ENCODE assay signal across 12 cellular contexts in the genomic region with DNA sequence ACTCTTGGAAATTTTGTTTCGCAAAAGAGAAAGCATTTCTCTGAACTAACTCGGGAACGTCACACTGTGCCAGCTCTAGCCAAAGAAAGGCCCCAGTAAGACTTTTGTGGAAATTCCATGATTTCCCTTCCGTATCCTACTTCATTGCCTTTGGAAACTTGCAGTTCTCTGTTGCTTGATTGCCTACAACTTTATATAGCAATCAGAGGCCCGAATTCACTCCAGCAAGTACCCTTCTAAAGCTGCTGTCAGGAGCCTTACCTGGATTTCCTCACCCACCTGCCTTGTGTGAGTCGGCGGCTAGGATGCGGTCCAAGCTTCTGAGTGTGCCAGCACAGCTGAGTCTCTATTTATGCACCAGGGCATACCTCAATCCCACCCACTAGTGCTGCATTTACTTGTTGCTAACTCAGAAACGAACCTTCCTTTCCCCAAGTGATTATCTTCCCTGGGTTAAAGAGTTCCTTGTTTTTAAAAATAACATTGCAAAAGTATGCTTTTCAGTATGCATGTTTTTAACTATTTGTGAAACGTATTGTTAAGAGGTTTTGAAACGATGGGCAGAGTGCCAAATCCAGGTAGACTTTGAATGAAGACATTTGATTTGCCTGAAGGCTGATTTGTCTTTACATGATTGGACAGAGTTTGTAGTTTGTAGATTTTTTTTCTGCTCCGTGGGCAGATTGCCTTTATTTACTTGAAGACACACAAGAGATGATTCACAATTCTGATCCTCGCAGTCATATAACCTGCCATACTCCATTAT. TPM values are rescaled to one million over a fixed set of nuclear protein-coding genes. Genes with fewer than 3 reads are reported as not detected.
A peak's percentile ranks its signal among the peaks of the same experiment; 100 is the strongest.
DNase-seq lines count a peak whose midpoint lies in the region; ATAC-seq and TF ChIP-seq lines count a peak whose summit lies in the region.
"Had no signal": no experiment of that assay in that cellular context is flagged by ENCODE, and none has a peak within 500 bp of the region (broad histone marks: within the 10 kb centered on the region; RNA-seq: fewer than 3 reads in every experiment).

A gene (minus strand): TSS at position 326 of the 766 bp plus-strand sequence. CDS start 3,203 bp downstream, outside the sequence.

- no peaks in the 10 kb centered on the region for H3K9me3 Mint-ChIP-seq in CD14-positive monocyte
- H3K9me3 Mint-ChIP-seq: activated CD4-positive, alpha-beta memory T cell treated with anti-CD3 and anti-CD28 coated beads, Interleukin-2, amount 10 ng/mL, durations not matched to agents 7 days and 5 days had no signal

- ATAC-seq in mucosa of descending colon (peak; percentile 88), GM19463 (IDR thresholded peaks at IDR 0.05; ENCODE audit: unreplicated experiment) (no peak)

- no peak for TF ChIP-seq CTCF in breast epithelium (IDR thresholded peaks at IDR 0.05)
- peak; percentile 8 for TF ChIP-seq CTCF in mucosa of descending colon (IDR thresholded peaks at IDR 0.05)
- TF ChIP-seq CTCF in CD14-positive monocyte (IDR thresholded peaks at IDR 0.05): no peak

- H3K4me1 ChIP-seq in breast epithelium (no peaks in the 10 kb centered on the region), mucosa of descending colon (ENCODE audit: low read depth) (peaks cover 3% of the 10 kb centered on the region)
- H3K4me1 ChIP-seq: left ventricle myocardium inferior had no signal

- no peak within 1 kb of the TSS for H3K27ac Mint-ChIP-seq in CD14-positive monocyte
- H3K27ac Mint-ChIP-seq: activated CD4-positive, alpha-beta memory T cell treated with anti-CD3 and anti-CD28 coated beads, Interleukin-2, amount 10 ng/mL, durations not matched to agents 7 days and 5 days had no signal

- TF ChIP-seq POLR2A in breast epithelium (IDR thresholded peaks at IDR 0.05): no peak

- no peaks in the 10 kb centered on the region for H3K36me3 ChIP-seq in breast epithelium
- H3K36me3 ChIP-seq in mucosa of descending colon (ENCODE audit: low read depth): no peaks in the 10 kb centered on the region
- H3K36me3 ChIP-seq: left ventricle myocardium inferior had no signal

- DNase-seq in COLO668 (lab: John Stamatoyannopoulos, UW; ENCODE audit: unreplicated experiment) (peak; percentile 60), NCI-H2029 (lab: John Stamatoyannopoulos, UW) (peak; percentile 36), breast epithelium (ENCODE audit: low spot score in 2 of 2) (peak in 1 of 2 donors; percentile 44), mucosa of descending colon (peak; percentile 85 to 95 (median 92)), CD14-positive monocyte (ENCODE audit: low spot score) (no peak), H4 (ENCODE audit: low spot score) (no peak)
- DNase-seq in activated CD8-positive, alpha-beta memory T cell treated with anti-CD3 and anti-CD28 coated beads for 24 hours: no peak
- DNase-seq: activated CD4-positive, alpha-beta memory T cell treated with anti-CD3 and anti-CD28 coated beads, Interleukin-2, amount 10 ng/mL, durations not matched to agents 7 days and 5 days; activated naive CD4-positive, alpha-beta T cell treated with anti-CD3 and anti-CD28 coated beads, Interleukin-2, amount 50 U/mL, for 16 hours; left ventricle myocardium inferior; NCI-H526 had no signal

- intact Hi-C loops in breast epithelium (cut with DNase I; ENCODE audit: low total_unique reads) (no loop called here), mucosa of descending colon (cut with DNase I, micrococcal nuclease) (no loop called here), CD14-positive monocyte (cut with micrococcal nuclease) (loop anchor here (5.0 kb wide), 1 partner anchor 112 kb away; no protein-coding TSS in a partner anchor)

- no peaks in the 10 kb centered on the region for H3K27me3 Mint-ChIP-seq in CD14-positive monocyte (ENCODE audit: low read depth in 3 of 3)

- no peak within 1 kb of the TSS for H3K4me3 Mint-ChIP-seq in CD14-positive monocyte
- H3K4me3 Mint-ChIP-seq: activated CD4-positive, alpha-beta memory T cell treated with anti-CD3 and anti-CD28 coated beads, Interleukin-2, amount 10 ng/mL, durations not matched to agents 7 days and 5 days had no signal

- H3K4me3 ChIP-seq in breast epithelium (peak within 1 kb of the TSS in 2 of 3 donors; percentile 28 to 48), mucosa of descending colon (peak within 1 kb of the TSS; percentile 43)
- H3K4me3 ChIP-seq: left ventricle myocardium inferior had no signal

- peak within 1 kb of the TSS; percentile 48 to 73 for H3K27ac ChIP-seq in breast epithelium
- H3K27ac ChIP-seq: left ventricle myocardium inferior had no signal

- no peaks in the 10 kb centered on the region for H3K36me3 Mint-ChIP-seq in CD14-positive monocyte

- no peaks in the 10 kb centered on the region for H3K9me3 ChIP-seq in breast epithelium
- H3K9me3 ChIP-seq in mucosa of descending colon: no peaks in the 10 kb centered on the region
- H3K9me3 ChIP-seq: left ventricle myocardium inferior had no signal

- H3K4me1 Mint-ChIP-seq in CD14-positive monocyte: no peaks in the 10 kb centered on the region
- H3K4me1 Mint-ChIP-seq: activated CD4-positive, alpha-beta memory T cell treated with anti-CD3 and anti-CD28 coated beads, Interleukin-2, amount 10 ng/mL, durations not matched to agents 7 days and 5 days had no signal

- H3K27me3 ChIP-seq in breast epithelium: no peaks in the 10 kb centered on the region

RNA-seq across cellular contexts. Expression of the gene that starts here (rescaled TPM):
- total RNA-seq in breast epithelium: 100 to 1,000 TPM in 1 of 3 donors, 10 to 100 TPM in 1, not detected in 1; 72.8 to 156 TPM
- total RNA-seq in mucosa of descending colon: 100 to 1,000 TPM; 191 to 861 (median 775) TPM
- not detected for polyA plus RNA-seq in CD14-positive monocyte
- total RNA-seq in H4 (2014; rRNA removed; shearing (Covaris generic)): not detected in 2 replicates
- total RNA-seq: activated CD4-positive, alpha-beta memory T cell treated with anti-CD3 and anti-CD28 coated beads, Interleukin-2, amount 10 ng/mL, durations not matched to agents 7 days and 5 days; left ventricle myocardium inferior had no signal

Comparison
In these comparisons a context has a peak if more than half of its experiments do, and no peak if none do; other contexts are left out.
1. DNase-seq: peak in COLO668 (single experiment), NCI-H2029 (single experiment) and mucosa of descending colon (3 of 3); none in CD14-positive monocyte (single experiment), activated CD8-positive, alpha-beta memory T cell treated with anti-CD3 and anti-CD28 coated beads for 24 hours (single experiment) and H4 (single experiment).
2. intact Hi-C loops: an anchor here in CD14-positive monocyte (5.0 kb wide); none called in breast epithelium and mucosa of descending colon.